In genomic region chr11:29135504-29135903, GRCh38 we compare ENCODE assay signal across 26 cellular contexts.
A peak's percentile ranks its signal among the peaks of the same experiment; 100 is the strongest.
DNase-seq lines count a peak whose midpoint lies in the region; ATAC-seq, FAIRE-seq and TF ChIP-seq lines count a peak whose summit lies in the region.
"Had no signal": no experiment of that assay in that cellular context is flagged by ENCODE, and none has a peak within 500 bp of the region (broad histone marks: within the 10 kb centered on the region; RNA-seq: fewer than 3 reads in every experiment).

No MANE protein-coding gene starts in this region.

- H3K9me3 ChIP-seq in A549 (no peaks in the 10 kb centered on the region), adipocyte (ENCODE audit: control insufficient read depth, low read length) (no peaks in the 10 kb centered on the region)
- H3K9me3 ChIP-seq: Caco-2, left ventricle myocardium inferior had no signal

- no peaks in the 10 kb centered on the region for H3K27me3 ChIP-seq in adipocyte (replicated peaks; ENCODE audit: control insufficient read depth, insufficient read depth, low read length)

- H3K36me3 ChIP-seq in adipocyte (ENCODE audit: control insufficient read depth, insufficient read depth, low read length, severe bottlenecking): no peaks in the 10 kb centered on the region
- H3K36me3 ChIP-seq: left ventricle myocardium inferior had no signal

- H3K27ac ChIP-seq in A549: peak overlapping the region in 1 of 2 experiments; percentile 24; a peak in 1 of 6 replicates
- H3K27ac ChIP-seq: KMS-11, left ventricle myocardium inferior, PC-9 had no signal

- no peak for TF ChIP-seq RAD21 in A549 (conservative IDR thresholded peaks at IDR 0.05 in 1 of 2, IDR thresholded peaks at IDR 0.05 in 1 of 2)

- POLR2A ChIA-PET in A549 (lab: Yijun Ruan, JAX): no interaction called here

- FAIRE-seq in A549 (lab: Jason Lieb, UNC): no peak
- FAIRE-seq: small intestine had no signal

- H3K4me3 ChIP-seq in A549 (no peak overlapping the region), adipocyte (ENCODE audit: low read length) (no peak overlapping the region), fibroblast of the aortic adventitia (ENCODE audit: low read depth, low read length) (no peak overlapping the region)
- H3K4me3 ChIP-seq: left ventricle myocardium inferior, PC-9 had no signal

- TF ChIP-seq CTCF in A549 (IDR thresholded peaks at IDR 0.05) (no peak), fibroblast of the aortic adventitia (IDR thresholded peaks at IDR 0.05; ENCODE audit: insufficient read depth, low read length) (no peak)

- DNase-seq in A549 (ENCODE audit: low read depth in 1 of 2, low spot score in 1 of 2) (no peak), ELR (ENCODE audit: low read depth) (peak; percentile 73), adipocyte (ENCODE audit: low read depth) (peak; percentile 32), fibroblast of the aortic adventitia (ENCODE audit: low read depth) (peak; percentile 55), amygdala (lab: John Stamatoyannopoulos, UW) (no peak), nucleus accumbens (lab: John Stamatoyannopoulos, UW) (no peak)
- DNase-seq in activated CD4-positive, alpha-beta T cell treated with anti-CD3 and anti-CD28 coated beads, Interleukin-2, amount 50 U/mL, for 48 hours: no peak
- DNase-seq: 8988T; activated CD8-positive, alpha-beta T cell treated with anti-CD3 and anti-CD28 coated beads, Interleukin-2, amount 10 ng/mL, durations not matched to agents 7 days and 5 days; activated gamma-delta T cell treated with Interleukin-2 at 50 U/mL for 16 hours; C1 segment of cervical spinal cord; Caco-2; central memory CD4-positive, alpha-beta T cell; DND-41; left ventricle myocardium inferior; MV-4-11; naive B cell; NCI-H146; NCI-H510A treated with DMSO at 0.1 percent for 48 hours; PC-9; SHP77 treated with DMSO at 0.1 percent for 48 hours; small intestine; stimulated activated CD4-positive, alpha-beta T cell treated with anti-CD3 and anti-CD28 coated beads, Interleukin-2, amount 100 ng/mL, for 24 hours had no signal

- no peak for ATAC-seq in A549
- no peak for ATAC-seq in HG03095 (IDR thresholded peaks at IDR 0.05; ENCODE audit: unreplicated experiment)
- ATAC-seq: activated CD8-positive, alpha-beta T cell treated with anti-CD3 and anti-CD28 coated beads, Interleukin-2, amount 10 ng/mL, durations not matched to agents 7 days and 5 days; stimulated activated effector memory CD8-positive, alpha-beta T cell treated with anti-CD3 and anti-CD28 coated beads, Interleukin-12 subunit alpha, Interleukin-12 subunit beta, amount 100 ng/mL, for 72 hours had no signal

- no peak for TF ChIP-seq EP300 in A549 (IDR thresholded peaks at IDR 0.05)

- H3K4me2 ChIP-seq in A549: peak overlapping the region; percentile 4; the same call in 1 of the 3 replicates
- H3K4me2 ChIP-seq: KMS-11, PC-9 had no signal

- TF ChIP-seq POLR2A in A549 (IDR thresholded peaks at IDR 0.05; ENCODE audit: low read length): no peak

- no peak overlapping the region for H3K9ac ChIP-seq in adipocyte (ENCODE audit: low read length)
- H3K9ac ChIP-seq: KMS-11 had no signal

- WGBS in A549 (ENCODE audit: missing lambda C conversion rate): 48% methylated on average over 1 of the region's 1 CpG

- CTCF ChIA-PET in A549 (lab: Yijun Ruan, JAX): no interaction called here

- H3K4me1 ChIP-seq in A549 (peaks cover 8% of the 10 kb centered on the region), adipocyte (ENCODE audit: control insufficient read depth, insufficient read depth, low read length) (no peaks in the 10 kb centered on the region)
- H3K4me1 ChIP-seq: Caco-2, left ventricle myocardium inferior had no signal

TF ChIP-seq in A549, 52 proteins besides CTCF, POLR2A, EP300 and RAD21:
- TF ChIP-seq, protein P1, sequence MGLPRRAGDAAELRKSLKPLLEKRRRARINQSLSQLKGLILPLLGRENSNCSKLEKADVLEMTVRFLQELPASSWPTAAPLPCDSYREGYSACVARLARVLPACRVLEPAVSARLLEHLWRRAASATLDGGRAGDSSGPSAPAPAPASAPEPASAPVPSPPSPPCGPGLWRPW (IDR thresholded peaks at IDR 0.05): no peak
- TF ChIP-seq JUN (IDR thresholded peaks at IDR 0.05) (no peak), KDM1A (IDR thresholded peaks at IDR 0.05; ENCODE audit: low read depth) (no peak), FOSB (CRISPR knock-in tag; IDR thresholded peaks at IDR 0.05) (no peak), EHF (CRISPR knock-in tag; IDR thresholded peaks at IDR 0.05) (no peak), ZFP36 (IDR thresholded peaks at IDR 0.05; ENCODE audit: borderline replicate concordance, partially characterized antibody) (no peak), CHD2 (IDR thresholded peaks at IDR 0.05; ENCODE audit: low read length, partially characterized antibody) (no peak), ZC3H11A (IDR thresholded peaks at IDR 0.05) (no peak), TFCP2L1 (CRISPR knock-in tag; IDR thresholded peaks at IDR 0.05) (no peak), RCOR1 (IDR thresholded peaks at IDR 0.05; ENCODE audit: low read depth, low read length) (no peak)
- TF ChIP-seq, protein P2, sequence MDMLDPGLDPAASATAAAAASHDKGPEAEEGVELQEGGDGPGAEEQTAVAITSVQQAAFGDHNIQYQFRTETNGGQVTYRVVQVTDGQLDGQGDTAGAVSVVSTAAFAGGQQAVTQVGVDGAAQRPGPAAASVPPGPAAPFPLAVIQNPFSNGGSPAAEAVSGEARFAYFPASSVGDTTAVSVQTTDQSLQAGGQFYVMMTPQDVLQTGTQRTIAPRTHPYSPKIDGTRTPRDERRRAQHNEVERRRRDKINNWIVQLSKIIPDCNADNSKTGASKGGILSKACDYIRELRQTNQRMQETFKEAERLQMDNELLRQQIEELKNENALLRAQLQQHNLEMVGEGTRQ (IDR thresholded peaks at IDR 0.05): no peak

Comparison
In these comparisons a context has a peak if more than half of its experiments do, and no peak if none do; other contexts are left out.
1. DNase-seq: peak in ELR (single experiment), adipocyte (single experiment) and fibroblast of the aortic adventitia (single experiment); none in A549 (0 of 2), amygdala (0 of 56), nucleus accumbens (0 of 56) and activated CD4-positive, alpha-beta T cell treated with anti-CD3 and anti-CD28 coated beads, Interleukin-2, amount 50 U/mL, for 48 hours (0 of 2).